In the genomic region with DNA sequence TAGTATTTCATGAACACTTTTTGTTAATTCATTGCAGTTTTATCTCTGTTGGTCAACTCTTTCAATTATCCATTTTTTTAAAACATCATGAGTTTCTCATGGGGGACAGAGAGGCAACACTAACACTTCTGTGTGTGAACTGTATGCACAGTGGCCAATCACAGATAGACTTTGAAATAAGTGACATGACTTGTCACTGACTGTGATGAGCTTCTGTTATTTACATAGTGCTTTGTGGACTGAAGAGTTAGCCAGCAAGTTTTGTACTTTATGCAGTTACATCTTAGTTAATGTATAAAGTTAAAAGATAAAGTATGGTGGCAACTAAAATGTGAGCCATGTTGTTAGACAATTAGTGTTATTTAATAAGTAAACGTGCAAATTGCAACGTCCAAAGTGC, we compare ENCODE assay signal across 2 cellular contexts.
TF ChIP-seq lines count a peak whose summit lies in the region.

No MANE protein-coding gene starts in this region.

TF ChIP-seq in A549, 52 proteins besides CTCF, POLR2A, EP300 and RAD21:
- TF ChIP-seq E2F6 (IDR thresholded peaks at IDR 0.05; ENCODE audit: borderline replicate concordance, low read depth) (no peak), EHF (CRISPR knock-in tag; IDR thresholded peaks at IDR 0.05) (no peak), TP53 (CRISPR knock-in tag; IDR thresholded peaks at IDR 0.05) (no peak), CHD4 (IDR thresholded peaks at IDR 0.05; ENCODE audit: borderline replicate concordance) (no peak), NR3C1 (IDR thresholded peaks at IDR 0.05) (no peak), CBX2 (IDR thresholded peaks at IDR 0.05; ENCODE audit: borderline replicate concordance, low read depth) (no peak), MAFK (IDR thresholded peaks at IDR 0.05; ENCODE audit: partially characterized antibody) (no peak), GATA3 (IDR thresholded peaks at IDR 0.05; ENCODE audit: borderline replicate concordance) (no peak), RCOR1 (IDR thresholded peaks at IDR 0.05; ENCODE audit: low read depth, low read length) (no peak), ZFP36 (IDR thresholded peaks at IDR 0.05; ENCODE audit: borderline replicate concordance, partially characterized antibody) (no peak), HES2 (IDR thresholded peaks at IDR 0.05) (no peak), JUNB (IDR thresholded peaks at IDR 0.05) (no peak), PBX3 (IDR thresholded peaks at IDR 0.05) (no peak)
- TF ChIP-seq, protein P1, sequence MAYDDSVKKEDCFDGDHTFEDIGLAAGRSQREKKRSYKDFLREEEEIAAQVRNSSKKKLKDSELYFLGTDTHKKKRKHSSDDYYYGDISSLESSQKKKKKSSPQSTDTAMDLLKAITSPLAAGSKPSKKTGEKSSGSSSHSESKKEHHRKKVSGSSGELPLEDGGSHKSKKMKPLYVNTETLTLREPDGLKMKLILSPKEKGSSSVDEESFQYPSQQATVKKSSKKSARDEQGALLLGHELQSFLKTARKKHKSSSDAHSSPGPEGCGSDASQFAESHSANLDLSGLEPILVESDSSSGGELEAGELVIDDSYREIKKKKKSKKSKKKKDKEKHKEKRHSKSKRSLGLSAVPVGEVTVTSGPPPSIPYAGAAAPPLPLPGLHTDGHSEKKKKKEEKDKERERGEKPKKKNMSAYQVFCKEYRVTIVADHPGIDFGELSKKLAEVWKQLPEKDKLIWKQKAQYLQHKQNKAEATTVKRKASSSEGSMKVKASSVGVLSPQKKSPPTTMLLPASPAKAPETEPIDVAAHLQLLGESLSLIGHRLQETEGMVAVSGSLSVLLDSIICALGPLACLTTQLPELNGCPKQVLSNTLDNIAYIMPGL (CRISPR knock-in tag; IDR thresholded peaks at IDR 0.05; ENCODE audit: borderline replicate concordance): no peak
- TF ChIP-seq, protein P2, sequence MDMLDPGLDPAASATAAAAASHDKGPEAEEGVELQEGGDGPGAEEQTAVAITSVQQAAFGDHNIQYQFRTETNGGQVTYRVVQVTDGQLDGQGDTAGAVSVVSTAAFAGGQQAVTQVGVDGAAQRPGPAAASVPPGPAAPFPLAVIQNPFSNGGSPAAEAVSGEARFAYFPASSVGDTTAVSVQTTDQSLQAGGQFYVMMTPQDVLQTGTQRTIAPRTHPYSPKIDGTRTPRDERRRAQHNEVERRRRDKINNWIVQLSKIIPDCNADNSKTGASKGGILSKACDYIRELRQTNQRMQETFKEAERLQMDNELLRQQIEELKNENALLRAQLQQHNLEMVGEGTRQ (IDR thresholded peaks at IDR 0.05): no peak

TF ChIP-seq in HepG2, 621 proteins besides CTCF, POLR2A, EP300 and RAD21 (continues in another document):
- TF ChIP-seq, protein P3, sequence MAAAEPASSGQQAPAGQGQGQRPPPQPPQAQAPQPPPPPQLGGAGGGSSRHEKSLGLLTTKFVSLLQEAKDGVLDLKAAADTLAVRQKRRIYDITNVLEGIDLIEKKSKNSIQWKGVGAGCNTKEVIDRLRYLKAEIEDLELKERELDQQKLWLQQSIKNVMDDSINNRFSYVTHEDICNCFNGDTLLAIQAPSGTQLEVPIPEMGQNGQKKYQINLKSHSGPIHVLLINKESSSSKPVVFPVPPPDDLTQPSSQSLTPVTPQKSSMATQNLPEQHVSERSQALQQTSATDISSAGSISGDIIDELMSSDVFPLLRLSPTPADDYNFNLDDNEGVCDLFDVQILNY (CRISPR knock-in tag; conservative IDR thresholded peaks at IDR 0.05): no peak
- TF ChIP-seq ZNF687 (CRISPR knock-in tag; IDR thresholded peaks at IDR 0.05): no peak
- TF ChIP-seq ZKSCAN1 (IDR thresholded peaks at IDR 0.05; ENCODE audit: low read length): no peak
- TF ChIP-seq ZNF354B (CRISPR knock-in tag; IDR thresholded peaks at IDR 0.05): no peak
- no peak for TF ChIP-seq ZFP82 (CRISPR knock-in tag; IDR thresholded peaks at IDR 0.05; ENCODE audit: borderline replicate concordance)
- TF ChIP-seq ESRRA (CRISPR knock-in tag; IDR thresholded peaks at IDR 0.05; ENCODE audit: low read depth): no peak
- no peak for TF ChIP-seq ZNF446 (CRISPR knock-in tag; IDR thresholded peaks at IDR 0.05)
- TF ChIP-seq ZNF550 (CRISPR knock-in tag; IDR thresholded peaks at IDR 0.05; ENCODE audit: borderline replicate concordance): no peak
- no peak for TF ChIP-seq SP2 (CRISPR knock-in tag; IDR thresholded peaks at IDR 0.05)
- no peak for TF ChIP-seq ZNF383 (CRISPR knock-in tag; IDR thresholded peaks at IDR 0.05; ENCODE audit: borderline replicate concordance)
- TF ChIP-seq ZNF782 (CRISPR knock-in tag; IDR thresholded peaks at IDR 0.05; ENCODE audit: borderline replicate concordance): no peak
- TF ChIP-seq ZNF572 (CRISPR knock-in tag; IDR thresholded peaks at IDR 0.05): no peak
- TF ChIP-seq, protein P4, sequence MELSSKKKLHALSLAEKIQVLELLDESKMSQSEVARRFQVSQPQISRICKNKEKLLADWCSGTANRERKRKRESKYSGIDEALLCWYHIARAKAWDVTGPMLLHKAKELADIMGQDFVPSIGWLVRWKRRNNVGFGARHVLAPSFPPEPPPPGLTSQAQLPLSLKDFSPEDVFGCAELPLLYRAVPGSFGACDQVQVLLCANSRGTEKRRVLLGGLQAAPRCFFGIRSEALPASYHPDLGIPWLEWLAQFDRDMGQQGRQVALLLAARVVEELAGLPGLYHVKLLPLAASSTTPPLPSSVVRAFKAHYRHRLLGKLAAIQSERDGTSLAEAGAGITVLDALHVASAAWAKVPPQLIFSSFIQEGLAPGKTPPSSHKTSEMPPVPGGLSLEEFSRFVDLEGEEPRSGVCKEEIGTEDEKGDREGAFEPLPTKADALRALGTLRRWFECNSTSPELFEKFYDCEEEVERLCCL (CRISPR knock-in tag; IDR thresholded peaks at IDR 0.05; ENCODE audit: borderline replicate concordance): no peak
- TF ChIP-seq NR2C2 (CRISPR knock-in tag; IDR thresholded peaks at IDR 0.05; ENCODE audit: borderline replicate concordance): no peak
- TF ChIP-seq, protein P5, sequence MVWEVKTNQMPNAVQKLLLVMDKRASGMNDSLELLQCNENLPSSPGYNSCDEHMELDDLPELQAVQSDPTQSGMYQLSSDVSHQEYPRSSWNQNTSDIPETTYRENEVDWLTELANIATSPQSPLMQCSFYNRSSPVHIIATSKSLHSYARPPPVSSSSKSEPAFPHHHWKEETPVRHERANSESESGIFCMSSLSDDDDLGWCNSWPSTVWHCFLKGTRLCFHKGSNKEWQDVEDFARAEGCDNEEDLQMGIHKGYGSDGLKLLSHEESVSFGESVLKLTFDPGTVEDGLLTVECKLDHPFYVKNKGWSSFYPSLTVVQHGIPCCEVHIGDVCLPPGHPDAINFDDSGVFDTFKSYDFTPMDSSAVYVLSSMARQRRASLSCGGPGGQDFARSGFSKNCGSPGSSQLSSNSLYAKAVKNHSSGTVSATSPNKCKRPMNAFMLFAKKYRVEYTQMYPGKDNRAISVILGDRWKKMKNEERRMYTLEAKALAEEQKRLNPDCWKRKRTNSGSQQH (CRISPR knock-in tag; IDR thresholded peaks at IDR 0.05; ENCODE audit: low read depth): no peak
- no peak for TF ChIP-seq ZNF678 (CRISPR knock-in tag; IDR thresholded peaks at IDR 0.05)
- no peak for TF ChIP-seq ZNF709 (CRISPR knock-in tag; IDR thresholded peaks at IDR 0.05)
- no peak for TF ChIP-seq EHMT2 (IDR thresholded peaks at IDR 0.05; ENCODE audit: borderline replicate concordance, low read depth, low read length)
- no peak for TF ChIP-seq NFE2L1 (CRISPR knock-in tag; IDR thresholded peaks at IDR 0.05; ENCODE audit: borderline replicate concordance)
- no peak for TF ChIP-seq FOXA1 (IDR thresholded peaks at IDR 0.05)
- TF ChIP-seq FOXA1 (CRISPR knock-in tag; IDR thresholded peaks at IDR 0.05): peak; percentile 81
- no peak for TF ChIP-seq KMT2A (CRISPR knock-in tag; IDR thresholded peaks at IDR 0.05)
- no peak for TF ChIP-seq SNAPC2 (CRISPR knock-in tag; IDR thresholded peaks at IDR 0.05)
- no peak for TF ChIP-seq SNAPC4 (CRISPR knock-in tag; IDR thresholded peaks at IDR 0.05)
- no peak for TF ChIP-seq RXRB (CRISPR knock-in tag; IDR thresholded peaks at IDR 0.05; ENCODE audit: borderline replicate concordance)
- TF ChIP-seq CBX5 (CRISPR knock-in tag; IDR thresholded peaks at IDR 0.05; ENCODE audit: borderline replicate concordance): no peak
- no peak for TF ChIP-seq ZFP37 (CRISPR knock-in tag; IDR thresholded peaks at IDR 0.05; ENCODE audit: borderline replicate concordance)
- no peak for TF ChIP-seq ZNF24 (IDR thresholded peaks at IDR 0.05)
- TF ChIP-seq, protein P6, sequence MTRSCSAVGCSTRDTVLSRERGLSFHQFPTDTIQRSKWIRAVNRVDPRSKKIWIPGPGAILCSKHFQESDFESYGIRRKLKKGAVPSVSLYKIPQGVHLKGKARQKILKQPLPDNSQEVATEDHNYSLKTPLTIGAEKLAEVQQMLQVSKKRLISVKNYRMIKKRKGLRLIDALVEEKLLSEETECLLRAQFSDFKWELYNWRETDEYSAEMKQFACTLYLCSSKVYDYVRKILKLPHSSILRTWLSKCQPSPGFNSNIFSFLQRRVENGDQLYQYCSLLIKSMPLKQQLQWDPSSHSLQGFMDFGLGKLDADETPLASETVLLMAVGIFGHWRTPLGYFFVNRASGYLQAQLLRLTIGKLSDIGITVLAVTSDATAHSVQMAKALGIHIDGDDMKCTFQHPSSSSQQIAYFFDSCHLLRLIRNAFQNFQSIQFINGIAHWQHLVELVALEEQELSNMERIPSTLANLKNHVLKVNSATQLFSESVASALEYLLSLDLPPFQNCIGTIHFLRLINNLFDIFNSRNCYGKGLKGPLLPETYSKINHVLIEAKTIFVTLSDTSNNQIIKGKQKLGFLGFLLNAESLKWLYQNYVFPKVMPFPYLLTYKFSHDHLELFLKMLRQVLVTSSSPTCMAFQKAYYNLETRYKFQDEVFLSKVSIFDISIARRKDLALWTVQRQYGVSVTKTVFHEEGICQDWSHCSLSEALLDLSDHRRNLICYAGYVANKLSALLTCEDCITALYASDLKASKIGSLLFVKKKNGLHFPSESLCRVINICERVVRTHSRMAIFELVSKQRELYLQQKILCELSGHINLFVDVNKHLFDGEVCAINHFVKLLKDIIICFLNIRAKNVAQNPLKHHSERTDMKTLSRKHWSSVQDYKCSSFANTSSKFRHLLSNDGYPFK (CRISPR knock-in tag; IDR thresholded peaks at IDR 0.05; ENCODE audit: borderline replicate concordance): no peak
- no peak for TF ChIP-seq MTA3 (CRISPR knock-in tag; IDR thresholded peaks at IDR 0.05)
- TF ChIP-seq HNF1B (CRISPR knock-in tag; IDR thresholded peaks at IDR 0.05): no peak
- TF ChIP-seq ZSCAN20 (CRISPR knock-in tag; IDR thresholded peaks at IDR 0.05; ENCODE audit: borderline replicate concordance): no peak
